ENCODE assay signal across 23 cellular contexts in genomic region chr6:100194535-100194934, GRCh38.
DNase-seq lines count a peak whose midpoint lies in the region; ATAC-seq and TF ChIP-seq lines count a peak whose summit lies in the region.
"Had no signal": no experiment of that assay in that cellular context is flagged by ENCODE, and none has a peak within 500 bp of the region (broad histone marks: within the 10 kb centered on the region; RNA-seq: fewer than 3 reads in every experiment).

No MANE protein-coding gene starts in this region.

- DNase-seq in GM12865 (ENCODE audit: low read depth), result peak; percentile 12
- peak; percentile 34 for DNase-seq in RPMI7951 (ENCODE audit: low read depth)
- DNase-seq in fibroblast of mammary gland (ENCODE audit: low read depth), result peak; percentile 67
- DNase-seq in NCI-H187 treated with DMSO at 0.1 percent for 48 hours (lab: John Stamatoyannopoulos, UW), result no peak
- DNase-seq in stimulated activated naive B cell treated with anti-CD40 and anti-IgM and Interleukin-4, amounts not matched to agents 10 μg/mL and 1 μg/mL and 100 μg/mL, for 72 hours, result no peak
- DNase-seq: CD4-positive, alpha-beta T cell; COR-L47; DMS79; H7; KBM-7; MM.1S; NCI-H1048; NCI-H1417 treated with DMSO at 0.1 percent for 48 hours; NCI-H1930; NCI-H2227 treated with DMSO at 0.1 percent for 48 hours; NCI-H510A treated with DMSO at 0.1 percent for 48 hours; NCI-H748 treated with DMSO at 0.1 percent for 48 hours; SIG-M5 had no signal

- ATAC-seq in GM19463 (IDR thresholded peaks at IDR 0.05; ENCODE audit: unreplicated experiment), result no peak
- ATAC-seq in activated T-helper 17 cell treated with anti-CD3 and anti-CD28 coated beads, Interleukin-2, amount 50 U/mL, for 72 hours (replicated peaks), result no peak
- no peak for ATAC-seq in stimulated activated naive B cell treated with anti-CD40 and anti-IgM and Interleukin-4, amounts not matched to agents 10 μg/mL and 1 μg/mL and 100 μg/mL, for 72 hours (replicated peaks)
- ATAC-seq: A549 had no signal

- H3K36me3 Mint-ChIP-seq in nephron (ENCODE audit: low read depth), result no peaks in the 10 kb centered on the region
- no peaks in the 10 kb centered on the region for H3K36me3 Mint-ChIP-seq in activated T-helper 17 cell treated with anti-CD3 and anti-CD28 coated beads, Interleukin-2, amount 50 U/mL, for 72 hours (ENCODE audit: low read depth)
- H3K36me3 Mint-ChIP-seq in stimulated activated naive B cell treated with anti-CD40 and anti-IgM and Interleukin-4, amounts not matched to agents 10 μg/mL and 1 μg/mL and 100 μg/mL, for 72 hours, result no peaks in the 10 kb centered on the region

- H3K27me3 Mint-ChIP-seq in nephron (ENCODE audit: low read depth), result no peaks in the 10 kb centered on the region
- peaks cover 16% of the 10 kb centered on the region for H3K27me3 Mint-ChIP-seq in activated T-helper 17 cell treated with anti-CD3 and anti-CD28 coated beads, Interleukin-2, amount 50 U/mL, for 72 hours
- H3K27me3 Mint-ChIP-seq in stimulated activated naive B cell treated with anti-CD40 and anti-IgM and Interleukin-4, amounts not matched to agents 10 μg/mL and 1 μg/mL and 100 μg/mL, for 72 hours, result peaks cover 0 to 6% of the 10 kb centered on the region in 2 donors

- no peak overlapping the region for H3K4me3 Mint-ChIP-seq in nephron
- H3K4me3 Mint-ChIP-seq in activated T-helper 17 cell treated with anti-CD3 and anti-CD28 coated beads, Interleukin-2, amount 50 U/mL, for 72 hours, result no peak overlapping the region
- H3K4me3 Mint-ChIP-seq in stimulated activated naive B cell treated with anti-CD40 and anti-IgM and Interleukin-4, amounts not matched to agents 10 μg/mL and 1 μg/mL and 100 μg/mL, for 72 hours, result no peak overlapping the region
- H3K4me3 Mint-ChIP-seq: CD4-positive, alpha-beta T cell had no signal

- H3K9me3 Mint-ChIP-seq in nephron, result peaks cover 4% of the 10 kb centered on the region
- H3K9me3 Mint-ChIP-seq in activated T-helper 17 cell treated with anti-CD3 and anti-CD28 coated beads, Interleukin-2, amount 50 U/mL, for 72 hours, result no peaks in the 10 kb centered on the region
- H3K9me3 Mint-ChIP-seq in stimulated activated naive B cell treated with anti-CD40 and anti-IgM and Interleukin-4, amounts not matched to agents 10 μg/mL and 1 μg/mL and 100 μg/mL, for 72 hours, result no peaks in the 10 kb centered on the region
- H3K9me3 Mint-ChIP-seq: CD4-positive, alpha-beta T cell had no signal

- H3K4me3 ChIP-seq in GM12865 (ENCODE audit: low read depth, low read length) (no peak overlapping the region), fibroblast of mammary gland (ENCODE audit: control insufficient read depth, low read depth, low read length) (no peak overlapping the region)
- H3K4me3 ChIP-seq: A549, BLaER1 had no signal

- peaks cover 9% of the 10 kb centered on the region for H3K4me1 Mint-ChIP-seq in nephron
- H3K4me1 Mint-ChIP-seq in activated T-helper 17 cell treated with anti-CD3 and anti-CD28 coated beads, Interleukin-2, amount 50 U/mL, for 72 hours, result no peaks in the 10 kb centered on the region
- H3K4me1 Mint-ChIP-seq in stimulated activated naive B cell treated with anti-CD40 and anti-IgM and Interleukin-4, amounts not matched to agents 10 μg/mL and 1 μg/mL and 100 μg/mL, for 72 hours, result no peaks in the 10 kb centered on the region

- H3K27ac Mint-ChIP-seq in nephron, result peak overlapping the region in 2 of 3 experiments; percentile 12 to 69
- H3K27ac Mint-ChIP-seq in activated T-helper 17 cell treated with anti-CD3 and anti-CD28 coated beads, Interleukin-2, amount 50 U/mL, for 72 hours, result no peak overlapping the region
- no peak overlapping the region for H3K27ac Mint-ChIP-seq in stimulated activated naive B cell treated with anti-CD40 and anti-IgM and Interleukin-4, amounts not matched to agents 10 μg/mL and 1 μg/mL and 100 μg/mL, for 72 hours
- H3K27ac Mint-ChIP-seq: CD4-positive, alpha-beta T cell had no signal

- TF ChIP-seq CTCF in GM12865 (IDR thresholded peaks at IDR 0.05; ENCODE audit: insufficient read depth, low read depth, low read length, missing control alignments) (no peak), fibroblast of mammary gland (conservative IDR thresholded peaks at IDR 0.05; ENCODE audit: control insufficient read depth, insufficient read depth, low read depth, low read length) (no peak), nephron (IDR thresholded peaks at IDR 0.05; ENCODE audit: unreplicated experiment in 3 of 3) (no peak)

Comparison
In these comparisons a context has a peak if more than half of its experiments do, and no peak if none do; other contexts are left out.
1. DNase-seq: peak in GM12865 (single experiment), RPMI7951 (single experiment) and fibroblast of mammary gland (single experiment); none in NCI-H187 treated with DMSO at 0.1 percent for 48 hours (single experiment) and stimulated activated naive B cell treated with anti-CD40 and anti-IgM and Interleukin-4, amounts not matched to agents 10 μg/mL and 1 μg/mL and 100 μg/mL, for 72 hours (single experiment).
2. H3K27ac Mint-ChIP-seq: peak in nephron (2 of 3); none in activated T-helper 17 cell treated with anti-CD3 and anti-CD28 coated beads, Interleukin-2, amount 50 U/mL, for 72 hours (single experiment) and stimulated activated naive B cell treated with anti-CD40 and anti-IgM and Interleukin-4, amounts not matched to agents 10 μg/mL and 1 μg/mL and 100 μg/mL, for 72 hours (single experiment).